ENCODE assay signal across 10 cellular contexts in genomic region chr2:174667461-174667860, GRCh38.
DNase-seq lines count a peak whose midpoint lies in the region; ATAC-seq, FAIRE-seq and TF ChIP-seq lines count a peak whose summit lies in the region.
"Had no signal": no experiment of that assay in that cellular context is flagged by ENCODE, and none has a peak within 500 bp of the region (broad histone marks: within the 10 kb centered on the region; RNA-seq: fewer than 3 reads in every experiment).

No MANE protein-coding gene starts in this region.

- no peak for DNase-seq in Right ventricle myocardium inferior (ENCODE audit: missing footprints)
- no peak for DNase-seq in cardiac septum (ENCODE audit: low spot score)
- DNase-seq in K562 (ENCODE audit: extremely low read depth in 1 of 4, low spot score in 3 of 4) = no peak
- DNase-seq in mesothelial cell of epicardium (ENCODE audit: low spot score in 2 of 2, unreplicated experiment in 2 of 2) = no peak
- no peak for DNase-seq in transverse colon
- DNase-seq in NCI-H1930 (lab: John Stamatoyannopoulos, UW) = no peak
- DNase-seq: NCI-H2029, occipital lobe had no signal

- no peak for TF ChIP-seq RAD21 in K562 (CRISPR knock-in tag; conservative IDR thresholded peaks at IDR 0.05 in 1 of 2, IDR thresholded peaks at IDR 0.05 in 1 of 2)

- H3K9me3 Mint-ChIP-seq in mesothelial cell of epicardium = peaks cover 17% of the 10 kb centered on the region

- no peaks in the 10 kb centered on the region for H3K27me3 Mint-ChIP-seq in mesothelial cell of epicardium (ENCODE audit: low read depth)

- H3K27ac ChIP-seq in K562 (ENCODE audit: extremely low read depth, low read depth, low read length) (no peak overlapping the region), transverse colon (peak overlapping the region in 3 of 4 donors; percentile 15 to 46 (median 36))

- TF ChIP-seq POLR2A in K562 (conservative IDR thresholded peaks at IDR 0.05) (no peak), transverse colon (IDR thresholded peaks at IDR 0.05) (no peak)

- TF ChIP-seq CTCF in K562 (IDR thresholded peaks at IDR 0.05 in 2 of 3, conservative IDR thresholded peaks at IDR 0.05 in 1 of 3; ENCODE audit: insufficient read depth in 2 of 3, low read depth in 1 of 3, low read length in 3 of 3) (no peak), mesothelial cell of epicardium (IDR thresholded peaks at IDR 0.05; ENCODE audit: unreplicated experiment) (no peak), transverse colon (IDR thresholded peaks at IDR 0.05) (no peak)

- ATAC-seq in Right ventricle myocardium inferior (peak; percentile 38), K562 (peak; percentile 41; the same call in 2 of the 3 replicates), GM19328 (IDR thresholded peaks at IDR 0.05; ENCODE audit: unreplicated experiment) (no peak), HG03442 (IDR thresholded peaks at IDR 0.05; ENCODE audit: unreplicated experiment) (no peak)

- H3K4me1 ChIP-seq in K562 (replicated peaks in 1 of 2; ENCODE audit: control insufficient read depth in 2 of 2, insufficient read depth in 2 of 2, low read length in 2 of 2) (no peaks in the 10 kb centered on the region; a peak in 1 of 5 replicates), transverse colon (peaks cover 0 to 35% (median 17%) of the 10 kb centered on the region in 4 donors)

- no peaks in the 10 kb centered on the region for H3K36me3 ChIP-seq in K562 (ENCODE audit: control insufficient read depth, insufficient read depth, low read length)
- no peaks in the 10 kb centered on the region for H3K36me3 ChIP-seq in transverse colon

- peak overlapping the region; percentile 86 for H3K27ac Mint-ChIP-seq in mesothelial cell of epicardium

- no peak overlapping the region for H3K9ac ChIP-seq in K562 (ENCODE audit: insufficient read depth in 1 of 2, low read depth in 2 of 2, low read length in 2 of 2)

- no peaks in the 10 kb centered on the region for H3K9me1 ChIP-seq in K562 (ENCODE audit: control insufficient read depth, insufficient read depth, low read length)

- TF ChIP-seq EP300 in K562 (IDR thresholded peaks at IDR 0.05; ENCODE audit: low read length) (no peak), transverse colon (IDR thresholded peaks at IDR 0.05; ENCODE audit: low read depth) (no peak)

- no peak overlapping the region for H2AFZ ChIP-seq in K562 (ENCODE audit: low read depth, low read length)

- no peaks in the 10 kb centered on the region for H3K79me2 ChIP-seq in K562 (ENCODE audit: control insufficient read depth, insufficient read depth, low read length)

- H3K4me2 ChIP-seq in K562 (ENCODE audit: insufficient read depth, low read length) = no peak overlapping the region

- CTCF ChIA-PET in K562 (lab: Yijun Ruan, JAX; ENCODE audit: low intra/inter-chr PET ratio) = no interaction called here

- intact Hi-C loops in Right ventricle myocardium inferior (cut with DNase I) = no loop called here
- intact Hi-C loops in cardiac septum (cut with DNase I) = no loop called here
- intact Hi-C loops in K562 (cut with micrococcal nuclease) = no loop called here
- intact Hi-C loops in transverse colon (cut with DNase I; ENCODE audit: low total_unique reads) = no loop called here

- H4K20me1 ChIP-seq in K562 (replicated peaks; ENCODE audit: control insufficient read depth, insufficient read depth, low read length) = no peaks in the 10 kb centered on the region

- BruUV-seq in K562 (replicated peaks; lab: Mats Ljungman, UMichigan) = no TSS peak

- H3K9me3 ChIP-seq in K562 (replicated peaks; ENCODE audit: control insufficient read depth, insufficient read depth, low read depth, low read length) = peaks cover 5% of the 10 kb centered on the region
- no peaks in the 10 kb centered on the region for H3K9me3 ChIP-seq in transverse colon

- no peak overlapping the region for H3K4me3 Mint-ChIP-seq in mesothelial cell of epicardium

- no peak for FAIRE-seq in K562 (lab: Jason Lieb, UNC)

- H3K4me1 Mint-ChIP-seq in mesothelial cell of epicardium = peaks cover 43% of the 10 kb centered on the region

- WGBS in K562 (ENCODE audit: insufficient coverage, low coverage, missing lambda C conversion rate) = 17% methylated on average over 4 of the region's 4 CpGs
- WGBS in transverse colon (ENCODE audit: low coverage in 1 of 2), 2 donors = 86% methylated on average over 4 of the region's 4 CpGs; no CpG with 5 or more reads in 1 of the 2 donors

- H3K27me3 ChIP-seq in K562 (ENCODE audit: control insufficient read depth in 2 of 2, insufficient read depth in 2 of 2, low read length in 2 of 2) (peaks cover 5 to 34% of the 10 kb centered on the region in 2 experiments; a peak in 3 of 5 replicates), transverse colon (no peaks in the 10 kb centered on the region)

- POLR2A ChIA-PET in K562 (lab: Yijun Ruan, JAX) = interaction anchor here (0.8 kb wide), 1 partner anchor 22 kb away, joined by 3 read pairs; no protein-coding TSS in a partner anchor

- H3K4me3 ChIP-seq in K562 = no peak overlapping the region
- no peak overlapping the region for H3K4me3 ChIP-seq in transverse colon

- H3K36me3 Mint-ChIP-seq in mesothelial cell of epicardium = peaks cover 15% of the 10 kb centered on the region

- in situ Hi-C loops in K562 (cut with MboI) (no loop called here), transverse colon (cut with MboI; ENCODE audit: low pct_ligation_motif_present in 1 of 4, low pct_unique_long_range_greater_than_20kb in 1 of 4, low sequenced_read_pairs in 3 of 4) (no loop called here)

TF ChIP-seq in K562, 482 proteins besides CTCF, POLR2A, EP300 and RAD21:
- TF ChIP-seq ZNF79 (CRISPR knock-in tag; IDR thresholded peaks at IDR 0.05; ENCODE audit: low read depth) (no peak), NFIC (IDR thresholded peaks at IDR 0.05) (no peak), MTA3 (IDR thresholded peaks at IDR 0.05; ENCODE audit: borderline replicate concordance) (no peak), ARHGAP35 (IDR thresholded peaks at IDR 0.05; ENCODE audit: partially characterized antibody) (no peak), GATAD2B (IDR thresholded peaks at IDR 0.05; ENCODE audit: borderline replicate concordance) (no peak), E2F8 (IDR thresholded peaks at IDR 0.05; ENCODE audit: low read depth, partially characterized antibody) (no peak), KHSRP (IDR thresholded peaks at IDR 0.05) (no peak), TARDBP (IDR thresholded peaks at IDR 0.05) (no peak), ZBTB26 (CRISPR knock-in tag; IDR thresholded peaks at IDR 0.05) (no peak), ARNT (IDR thresholded peaks at IDR 0.05) (no peak), SMAD4 (CRISPR knock-in tag; conservative IDR thresholded peaks at IDR 0.05) (no peak), RBM39 (optimal IDR thresholded peaks at IDR 0.05; ENCODE audit: low read depth, low read length) (no peak), SIRT6 (IDR thresholded peaks at IDR 0.05; ENCODE audit: low read depth, low read length) (no peak), ZNF143 (CRISPR knock-in tag; IDR thresholded peaks at IDR 0.05) (no peak), HLTF (IDR thresholded peaks at IDR 0.05) (no peak), KLF1 (tag; IDR thresholded peaks at IDR 0.05) (no peak), GTF2F1 (IDR thresholded peaks at IDR 0.05; ENCODE audit: low read depth, low read length) (no peak), ZNF707 (CRISPR knock-in tag; conservative IDR thresholded peaks at IDR 0.05) (no peak)

Comparison
In these comparisons a context has a peak if more than half of its experiments do, and no peak if none do; other contexts are left out.
1. ATAC-seq: peak in Right ventricle myocardium inferior (single experiment) and K562 (single experiment); none in GM19328 (single experiment) and HG03442 (single experiment).